Comparison of ENCODE assay signal across 20 cellular contexts in the genomic region with DNA sequence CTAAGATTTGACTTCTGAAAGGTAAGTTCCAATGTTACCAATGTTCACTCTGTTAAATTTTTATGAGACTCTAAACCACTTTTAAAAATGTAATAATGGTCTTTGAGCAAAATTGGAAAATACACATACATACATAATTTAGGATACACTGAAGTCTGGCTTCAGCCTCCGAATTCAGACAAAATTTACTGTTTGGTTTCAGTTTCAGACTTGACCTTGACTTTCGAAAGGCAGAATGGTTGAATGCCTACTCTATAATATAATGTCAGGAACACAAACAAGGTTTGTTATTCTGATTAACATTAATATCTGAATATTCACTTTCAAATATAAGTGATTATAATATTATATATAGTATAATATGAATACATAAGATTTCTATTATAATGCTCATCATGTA.
A peak's percentile ranks its signal among the peaks of the same experiment; 100 is the strongest.
DNase-seq lines count a peak whose midpoint lies in the region; ATAC-seq, FAIRE-seq and TF ChIP-seq lines count a peak whose summit lies in the region.
"Had no signal": no experiment of that assay in that cellular context is flagged by ENCODE, and none has a peak within 500 bp of the region (broad histone marks: within the 10 kb centered on the region; RNA-seq: fewer than 3 reads in every experiment).

No MANE protein-coding gene starts in this region.

- DNase-seq in Karpas-422 (no peak), RPMI8226 (peak; percentile 54), memory B cell (ENCODE audit: low spot score in 2 of 2) (no peak), NCI-H1092 (lab: John Stamatoyannopoulos, UW) (no peak), GM12892 (ENCODE audit: insufficient read length) (no peak), NCI-H2107 treated with DMSO at 0.1 percent for 48 hours (lab: John Stamatoyannopoulos, UW; ENCODE audit: unreplicated experiment) (no peak), cardiac septum (ENCODE audit: low spot score) (no peak)
- DNase-seq: Caco-2; CD4-positive, CD25-positive, alpha-beta regulatory T cell; DMS53; KBM-7; NCI-H1092 treated with DMSO at 0.1 percent for 48 hours; NCI-H226; NCI-H524 treated with DMSO at 0.1 percent for 48 hours; NK-92 treated with Interleukin-12 subunit alpha and Interleukin-12 subunit beta, amount 100 ng/mL, for 24 hours; T-cell had no signal

- no peak overlapping the region for H2AFZ ChIP-seq in Karpas-422 (ENCODE audit: low read length)

- FAIRE-seq in GM12892 (lab: Jason Lieb, UNC) = no peak

- no peaks in the 10 kb centered on the region for H3K9me3 ChIP-seq in BLaER1 treated with 17β-estradiol and CSF1 and Interleukin-3, amounts not matched to agents 10 nM and 100 nM (replicated peaks in 1 of 11)
- H3K9me3 ChIP-seq in Karpas-422 (ENCODE audit: low read length) = no peaks in the 10 kb centered on the region
- H3K9me3 ChIP-seq: Caco-2 had no signal

- H3K9me3 Mint-ChIP-seq in memory B cell = peaks cover 2% of the 10 kb centered on the region
- H3K9me3 Mint-ChIP-seq: T-cell had no signal

- H3K27me3 Mint-ChIP-seq in memory B cell = no peaks in the 10 kb centered on the region
- H3K27me3 Mint-ChIP-seq: T-cell had no signal

- H3K36me3 Mint-ChIP-seq in memory B cell = no peaks in the 10 kb centered on the region
- H3K36me3 Mint-ChIP-seq: CD4-positive, CD25-positive, alpha-beta regulatory T cell; T-cell had no signal

- no peaks in the 10 kb centered on the region for H3K36me3 ChIP-seq in BLaER1 treated with 17β-estradiol and CSF1 and Interleukin-3, amounts not matched to agents 10 nM and 100 nM
- H3K36me3 ChIP-seq in Karpas-422 (ENCODE audit: insufficient read depth, low read length) = no peaks in the 10 kb centered on the region

- peak overlapping the region in 5 of 11 experiments; percentile 10 to 59 (median 23); a peak in 4 of 22 replicates for H3K27ac ChIP-seq in BLaER1 treated with 17β-estradiol and CSF1 and Interleukin-3, amounts not matched to agents 10 nM and 100 nM
- H3K27ac ChIP-seq in Karpas-422 (ENCODE audit: low read length) = no peak overlapping the region
- H3K27ac ChIP-seq: SK-N-MC had no signal

- H3K4me2 ChIP-seq in BLaER1 treated with 17β-estradiol and CSF1 and Interleukin-3, amounts not matched to agents 10 nM and 100 nM = peak overlapping the region; percentile 50 to 88 (median 72); a peak in 21 of 22 replicates
- H3K4me2 ChIP-seq in Karpas-422 (ENCODE audit: low read depth, low read length, poor library complexity, severe bottlenecking) = peak overlapping the region; percentile 54

- H4K20me1 ChIP-seq in BLaER1 treated with 17β-estradiol and CSF1 and Interleukin-3, amounts not matched to agents 10 nM and 100 nM = no peaks in the 10 kb centered on the region
- H4K20me1 ChIP-seq in Karpas-422 (ENCODE audit: insufficient read depth, low read depth, low read length) = no peaks in the 10 kb centered on the region

- no peaks in the 10 kb centered on the region for H3K9me2 ChIP-seq in Karpas-422 (replicated peaks; ENCODE audit: insufficient read depth, low read length)

- no peak for TF ChIP-seq POLR2A in GM12892 (IDR thresholded peaks at IDR 0.05; ENCODE audit: low read depth, low read length)

- peaks cover 33% of the 10 kb centered on the region for H3K4me1 Mint-ChIP-seq in memory B cell

- H3K27ac Mint-ChIP-seq in memory B cell = no peak overlapping the region

- no peak for ATAC-seq in memory B cell (ENCODE audit: low read depth)
- ATAC-seq: Panc1, Right ventricle myocardium inferior, T-cell had no signal

- H3K9ac ChIP-seq in BLaER1 treated with 17β-estradiol and CSF1 and Interleukin-3, amounts not matched to agents 10 nM and 100 nM = peak overlapping the region in 2 of 11 experiments; percentile 28 to 40; a peak in 2 of 22 replicates
- H3K9ac ChIP-seq in Karpas-422 (ENCODE audit: low read length) = no peak overlapping the region

- H3K4me3 Mint-ChIP-seq in memory B cell = peak overlapping the region; percentile 14
- H3K4me3 Mint-ChIP-seq: T-cell had no signal

- no peaks in the 10 kb centered on the region for H3K79me2 ChIP-seq in Karpas-422 (ENCODE audit: low read length)

- intact Hi-C loops in cardiac septum (cut with DNase I) = no loop called here

- peaks cover 39 to 53% (median 49%) of the 10 kb centered on the region in 10 experiments for H3K4me1 ChIP-seq in BLaER1 treated with 17β-estradiol and CSF1 and Interleukin-3, amounts not matched to agents 10 nM and 100 nM
- H3K4me1 ChIP-seq in Karpas-422 (ENCODE audit: low read length) = peaks cover 66% of the 10 kb centered on the region

- H3K27me3 ChIP-seq in BLaER1 treated with 17β-estradiol and CSF1 and Interleukin-3, amounts not matched to agents 10 nM and 100 nM = no peaks in the 10 kb centered on the region
- H3K27me3 ChIP-seq in Karpas-422 (ENCODE audit: low read length) = no peaks in the 10 kb centered on the region

- peak overlapping the region in 2 of 10 experiments; percentile 8 to 19; a peak in 2 of 20 replicates for H3K4me3 ChIP-seq in BLaER1 treated with 17β-estradiol and CSF1 and Interleukin-3, amounts not matched to agents 10 nM and 100 nM
- H3K4me3 ChIP-seq in Karpas-422 (ENCODE audit: low read length) = no peak overlapping the region
- H3K4me3 ChIP-seq: SK-N-MC had no signal
